ENCODE assay signal across 14 cellular contexts in the genomic region with DNA sequence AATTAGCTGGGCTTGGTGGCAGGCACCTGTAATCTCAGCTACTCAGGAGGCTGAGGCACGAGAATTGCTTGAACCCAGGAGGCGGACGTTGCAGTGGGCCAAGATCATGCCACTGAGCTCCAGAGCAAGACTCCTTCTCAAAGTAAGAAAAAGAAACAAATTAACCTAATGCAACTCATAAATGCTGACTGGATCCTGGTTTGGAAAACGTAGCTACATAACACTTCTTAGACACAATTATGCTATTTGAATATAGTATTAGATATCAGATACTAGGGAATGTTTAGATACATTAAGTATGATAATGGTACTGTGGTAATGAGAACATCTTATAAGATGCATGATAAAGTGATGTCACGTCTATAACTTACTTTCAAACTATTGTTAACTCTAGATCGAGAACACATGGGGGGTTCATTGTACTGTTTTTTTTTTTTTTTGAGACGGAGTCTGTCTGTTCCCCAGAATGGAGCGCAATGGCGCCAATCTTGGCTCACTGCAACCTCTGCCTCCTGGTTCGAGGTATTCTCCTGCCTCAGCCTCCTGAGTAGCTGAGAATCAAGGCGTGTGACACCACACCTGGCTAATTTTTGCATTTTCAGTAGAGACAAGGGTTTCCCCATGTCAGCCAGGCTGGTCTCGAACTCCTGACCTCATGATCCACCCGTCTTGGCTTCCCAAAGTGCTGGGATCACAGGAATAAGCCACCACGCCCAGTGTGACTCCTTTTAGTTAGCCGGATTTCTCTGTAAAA.
"Had no signal": no experiment of that assay in that cellular context is flagged by ENCODE, and none has a peak within 500 bp of the region (broad histone marks: within the 10 kb centered on the region; RNA-seq: fewer than 3 reads in every experiment).

No MANE protein-coding gene starts in this region.

- H3K27ac ChIP-seq: heart right ventricle, lower lobe of right lung, ovary, thoracic aorta, upper lobe of right lung had no signal

- DNase-seq: activated CD8-positive, alpha-beta memory T cell treated with anti-CD3 and anti-CD28 coated beads, Interleukin-2, amount 50 U/mL, for 48 hours; activated naive CD4-positive, alpha-beta T cell; dermis blood vessel endothelial cell; heart right ventricle; left colon; lower lobe of right lung; ovary; stimulated activated CD4-positive, alpha-beta T cell treated with anti-CD3 and anti-CD28 coated beads, Interleukin-1b, Interleukin-23, amount 100 ng/mL, for 48 hours; upper lobe of right lung had no signal

- H3K4me3 ChIP-seq: heart right ventricle, lower lobe of right lung, ovary, thoracic aorta, upper lobe of right lung had no signal

- ATAC-seq: activated CD4-positive, CD25-positive, alpha-beta regulatory T cell treated with anti-CD3 and anti-CD28 coated beads, Interleukin-2, amount 50 U/mL, for 24 hours; heart right ventricle; left colon; lower lobe of right lung; upper lobe of right lung had no signal

- FAIRE-seq: astrocyte, bronchial epithelial cell, frontal cortex had no signal

- H3K27me3 ChIP-seq: heart right ventricle, ovary, upper lobe of right lung had no signal

- H3K36me3 ChIP-seq: ovary had no signal

- H3K9me3 ChIP-seq: heart right ventricle, lower lobe of right lung, ovary, thoracic aorta, upper lobe of right lung had no signal
